ENCODE assay signal across 29 cellular contexts in the genomic region with DNA sequence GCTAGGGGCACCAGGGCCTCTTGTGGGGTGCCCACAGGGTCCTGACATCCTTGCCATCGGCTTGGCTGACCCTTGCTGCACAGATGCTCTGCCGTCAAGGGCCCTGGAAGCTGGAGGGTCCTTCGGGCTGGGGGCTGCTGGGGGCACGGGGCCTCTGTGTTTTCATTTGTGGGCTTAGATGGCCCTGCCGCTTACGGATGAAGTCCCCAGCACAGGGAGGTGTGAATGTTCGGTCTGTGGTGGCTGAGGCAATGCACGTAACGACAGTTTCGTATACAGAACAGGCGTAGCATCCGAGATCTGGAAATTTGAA.
"Had no signal": no experiment of that assay in that cellular context is flagged by ENCODE, and none has a peak within 500 bp of the region (broad histone marks: within the 10 kb centered on the region; RNA-seq: fewer than 3 reads in every experiment).

No MANE protein-coding gene starts in this region.

- H3K27ac ChIP-seq: brain microvascular endothelial cell, coronary artery, dorsolateral prefrontal cortex, WERI-Rb-1 had no signal

- H3K4me3 ChIP-seq: coronary artery, dorsolateral prefrontal cortex had no signal

- FAIRE-seq: astrocyte, bronchial epithelial cell, frontal cortex had no signal

- ATAC-seq: activated CD4-positive, CD25-positive, alpha-beta regulatory T cell treated with anti-CD3 and anti-CD28 coated beads, Interleukin-2, amount 50 U/mL, for 24 hours; activated CD8-positive, alpha-beta T cell treated with anti-CD3 and anti-CD28 coated beads for 36 hours; activated T-cell treated with anti-CD3 and anti-CD28 coated beads, Interleukin-2, amount 50 U/mL, for 4 hours; activated T-helper 17 cell treated with anti-CD3 and anti-CD28 coated beads, Interleukin-2, amount 50 U/mL, for 72 hours; esophagus mucosa; T-helper 17 cell had no signal

- H3K27me3 ChIP-seq: brain microvascular endothelial cell, dorsolateral prefrontal cortex had no signal

- DNase-seq: activated B cell treated with CpG ODN at 0.5 μM for 24 hours; activated CD4-positive, alpha-beta T cell treated with anti-CD3 and anti-CD28 coated beads for 48 hours; activated CD4-positive, alpha-beta T cell treated with anti-CD3 and anti-CD28 coated beads, Interleukin-2, amount 50 U/mL, for 1 hour; activated CD4-positive, alpha-beta T cell treated with anti-CD3 and anti-CD28 coated beads, Interleukin-2, amount 50 U/mL, for 48 hours; activated CD8-positive, alpha-beta memory T cell treated with anti-CD3 and anti-CD28 coated beads for 24 hours; activated CD8-positive, alpha-beta T cell treated with anti-CD3 and anti-CD28 coated beads for 36 hours; activated effector memory CD4-positive, alpha-beta T cell treated with Interleukin-2 at 50 U/mL for 16 hours; activated gamma-delta T cell treated with Interleukin-2 at 50 U/mL for 16 hours; activated naive CD4-positive, alpha-beta T cell treated with anti-CD3 and anti-CD28 coated beads, Interleukin-2, amount 50 U/mL, for 16 hours; activated naive CD4-positive, alpha-beta T cell treated with Interleukin-2 at 50 U/mL for 16 hours; activated T-cell treated with anti-CD3 and anti-CD28 coated beads, Interleukin-2, amount 50 U/mL, for 4 hours; amniotic stem cell; anterior cingulate cortex; brain microvascular endothelial cell; dorsolateral prefrontal cortex; effector memory CD4-positive, alpha-beta T cell; endodermal cell; foreskin fibroblast; head of caudate nucleus; T-helper 17 cell; T1000; WERI-Rb-1 had no signal
